Comparison of ENCODE assay signal across 8 cellular contexts in genomic region chr6:2157441-2158127, GRCh38.
A peak's percentile ranks its signal among the peaks of the same experiment; 100 is the strongest.
DNase-seq lines count a peak whose midpoint lies in the region; ATAC-seq and TF ChIP-seq lines count a peak whose summit lies in the region.

No MANE protein-coding gene starts in this region.

- TF ChIP-seq CTCF in AG09319 (IDR thresholded peaks at IDR 0.05; ENCODE audit: low read depth, low read length) (no peak), fibroblast of mammary gland (conservative IDR thresholded peaks at IDR 0.05; ENCODE audit: control insufficient read depth, insufficient read depth, low read depth, low read length) (no peak)

- H3K4me3 ChIP-seq in fibroblast of mammary gland (ENCODE audit: control insufficient read depth, low read depth, low read length): no peak overlapping the region

- ATAC-seq in GM19351 (IDR thresholded peaks at IDR 0.05; ENCODE audit: unreplicated experiment): peak; percentile 77
- no peak for ATAC-seq in GM19397 (IDR thresholded peaks at IDR 0.05; ENCODE audit: unreplicated experiment)
- no peak for ATAC-seq in GM19395 (IDR thresholded peaks at IDR 0.05; ENCODE audit: unreplicated experiment)

- DNase-seq in AG09319 (ENCODE audit: extremely low read depth, low read depth) (peak; percentile 87), RPMI7951 (ENCODE audit: low read depth) (peak; percentile 82), fibroblast of mammary gland (ENCODE audit: low read depth) (peak; percentile 95), NCI-H2081 (lab: John Stamatoyannopoulos, UW) (no peak), NCI-H2029 treated with DMSO at 0.1 percent for 48 hours (lab: John Stamatoyannopoulos, UW) (no peak)

Comparison
In these comparisons a context has a peak if more than half of its experiments do, and no peak if none do; other contexts are left out.
1. DNase-seq: peak in AG09319 (single experiment), RPMI7951 (single experiment) and fibroblast of mammary gland (single experiment); none in NCI-H2081 (0 of 2) and NCI-H2029 treated with DMSO at 0.1 percent for 48 hours (single experiment).